2 cellular contexts compared by ENCODE assay signal in genomic region chr1:243269461-243269801, GRCh38.
TF ChIP-seq lines count a peak whose summit lies in the region.

No MANE protein-coding gene starts in this region.

TF ChIP-seq in IMR-90, 13 proteins besides CTCF, POLR2A, EP300 and RAD21:
- TF ChIP-seq RFX5 (IDR thresholded peaks at IDR 0.05; ENCODE audit: low read depth, low read length) (no peak), MAFK (IDR thresholded peaks at IDR 0.05; ENCODE audit: low read depth, low read length) (no peak)
- TF ChIP-seq, protein P1, sequence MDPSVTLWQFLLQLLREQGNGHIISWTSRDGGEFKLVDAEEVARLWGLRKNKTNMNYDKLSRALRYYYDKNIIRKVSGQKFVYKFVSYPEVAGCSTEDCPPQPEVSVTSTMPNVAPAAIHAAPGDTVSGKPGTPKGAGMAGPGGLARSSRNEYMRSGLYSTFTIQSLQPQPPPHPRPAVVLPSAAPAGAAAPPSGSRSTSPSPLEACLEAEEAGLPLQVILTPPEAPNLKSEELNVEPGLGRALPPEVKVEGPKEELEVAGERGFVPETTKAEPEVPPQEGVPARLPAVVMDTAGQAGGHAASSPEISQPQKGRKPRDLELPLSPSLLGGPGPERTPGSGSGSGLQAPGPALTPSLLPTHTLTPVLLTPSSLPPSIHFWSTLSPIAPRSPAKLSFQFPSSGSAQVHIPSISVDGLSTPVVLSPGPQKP (IDR thresholded peaks at IDR 0.05; ENCODE audit: borderline replicate concordance, low read depth, low read length), result no peak
TF ChIP-seq in IMR-90: peak in this region for 0.

TF ChIP-seq in endothelial cell of umbilical vein, 7 proteins besides CTCF, POLR2A, EP300 and RAD21:
- TF ChIP-seq EZH2 (IDR thresholded peaks at IDR 0.05; ENCODE audit: borderline replicate concordance, low read depth, low read length, severe bottlenecking) (no peak), MYC (IDR thresholded peaks at IDR 0.05; ENCODE audit: low read depth, low read length) (no peak), JUN (IDR thresholded peaks at IDR 0.05; ENCODE audit: borderline replicate concordance, insufficient read depth, insufficient read length, low read depth) (no peak), MAX (IDR thresholded peaks at IDR 0.05; ENCODE audit: insufficient read depth, insufficient read length) (no peak), FOS (IDR thresholded peaks at IDR 0.05; ENCODE audit: borderline replicate concordance, insufficient read depth, low read length) (no peak), POLR2AphosphoS5 (IDR thresholded peaks at IDR 0.05; ENCODE audit: insufficient read depth, low read depth, low read length) (no peak), GATA2 (IDR thresholded peaks at IDR 0.05; ENCODE audit: insufficient read depth, insufficient read length, low read depth, low read length) (no peak)
